27 cellular contexts compared by ENCODE assay signal in the genomic region with DNA sequence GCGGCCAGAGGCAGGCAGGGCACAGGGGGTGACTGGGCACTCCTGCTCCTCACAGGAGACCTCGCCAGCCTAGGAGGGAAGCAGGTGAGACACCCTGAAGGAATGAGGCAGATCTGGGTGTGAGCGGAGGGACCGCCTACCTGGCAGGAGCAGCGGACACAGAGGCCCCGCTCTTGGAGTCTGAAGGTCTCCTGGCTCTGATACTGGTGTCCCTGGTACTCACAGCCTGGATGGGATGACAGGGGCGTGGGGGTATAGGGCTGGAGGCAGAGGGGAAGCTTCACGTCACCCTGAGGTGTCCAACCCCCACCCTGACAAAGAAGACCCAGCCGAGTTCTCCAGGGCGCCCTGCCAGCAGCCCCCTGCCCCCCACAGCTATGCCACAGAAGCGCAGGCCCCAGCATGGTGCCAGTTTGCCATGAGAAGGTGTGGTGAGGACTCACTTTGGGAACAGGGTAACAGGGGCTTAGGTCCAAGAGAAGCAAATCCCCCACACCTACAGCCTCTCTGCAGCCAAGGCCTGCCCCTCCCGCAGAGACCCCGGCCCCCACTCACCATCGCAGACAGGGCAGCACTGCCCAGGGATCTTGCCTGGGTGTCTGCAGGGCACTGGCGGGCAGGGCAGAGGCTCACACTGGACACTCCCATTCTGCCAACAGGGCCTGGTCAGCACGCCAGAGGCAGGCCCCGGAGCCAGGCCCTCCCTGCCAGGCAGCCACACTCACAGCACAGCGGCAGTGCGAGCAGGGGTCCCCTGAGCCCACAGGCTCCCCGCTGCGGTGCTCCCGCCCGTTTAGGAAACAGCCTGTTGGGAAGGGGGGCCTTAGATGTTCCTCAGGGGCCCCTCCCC. TPM values are rescaled to one million over a fixed set of nuclear protein-coding genes. Genes with fewer than 3 reads are reported as not detected.
A peak's percentile ranks its signal among the peaks of the same experiment; 100 is the strongest.
DNase-seq lines count a peak whose midpoint lies in the region; ATAC-seq and TF ChIP-seq lines count a peak whose summit lies in the region.
"Had no signal": no experiment of that assay in that cellular context is flagged by ENCODE, and none has a peak within 500 bp of the region (broad histone marks: within the 10 kb centered on the region; RNA-seq: fewer than 3 reads in every experiment).

No MANE protein-coding gene starts in this region.

- H3K27ac Mint-ChIP-seq in MCF 10A (ENCODE audit: low read depth, unreplicated experiment): peak overlapping the region; percentile 51
- H3K27ac Mint-ChIP-seq in activated CD8-positive, alpha-beta memory T cell treated with anti-CD3 and anti-CD28 coated beads, Interleukin-2, amount 10 ng/mL, durations not matched to agents 7 days and 5 days: no peak overlapping the region
- H3K27ac Mint-ChIP-seq: activated B cell treated with CpG ODN at 0.5 μM for 24 hours; activated CD8-positive, alpha-beta T cell treated with anti-CD3 and anti-CD28 coated beads, Interleukin-2, amount 10 ng/mL, durations not matched to agents 7 days and 5 days; activated naive CD4-positive, alpha-beta T cell treated with anti-CD3 and anti-CD28 coated beads, Interleukin-2, amount 10 ng/mL, durations not matched to agents 7 days and 5 days; B cell; effector memory CD8-positive, alpha-beta T cell; T-helper 2 cell treated with Interferon-gamma antibody and Interleukin-4, amounts not matched to agents 5 μg/mL and 100 μg/mL, for 36 hours had no signal

- CTCF ChIA-PET in MCF 10A (lab: Yijun Ruan, JAX): interaction anchor here (0.7 to 2.1 kb wide), 3 partner anchors 10 to 155 kb away, joined by 3 to 8 read pairs (median 3); no protein-coding TSS in a partner anchor
- CTCF ChIA-PET in activated CD8-positive, alpha-beta memory T cell treated with anti-CD3 and anti-CD28 coated beads, Interleukin-2, amount 10 ng/mL, durations not matched to agents 7 days and 5 days (lab: Charles Lee): interaction anchor here (1.2 kb wide), 1 partner anchor 23 kb away, joined by 3 read pairs; no protein-coding TSS in a partner anchor

- no TSS peak for BruUV-seq in MCF 10A (replicated peaks; lab: Mats Ljungman, UMichigan)

- POLR2A ChIA-PET in MCF 10A (lab: Yijun Ruan, JAX): interaction anchor here (0.6 to 2.1 kb wide), 8 partner anchors 10 to 419 kb away, joined by 3 to 8 read pairs (median 4); partner anchors contain the start of genes ATP6V1F, IRF5 and TNPO3

- no peak for TF ChIP-seq EP300 in stomach (IDR thresholded peaks at IDR 0.05)

- peak overlapping the region; percentile 45 for H3K4me3 Mint-ChIP-seq in MCF 10A (ENCODE audit: unreplicated experiment)
- no peak overlapping the region for H3K4me3 Mint-ChIP-seq in activated CD8-positive, alpha-beta memory T cell treated with anti-CD3 and anti-CD28 coated beads, Interleukin-2, amount 10 ng/mL, durations not matched to agents 7 days and 5 days
- H3K4me3 Mint-ChIP-seq: activated B cell treated with CpG ODN at 0.5 μM for 24 hours; activated CD8-positive, alpha-beta T cell treated with anti-CD3 and anti-CD28 coated beads, Interleukin-2, amount 10 ng/mL, durations not matched to agents 7 days and 5 days; activated naive CD4-positive, alpha-beta T cell treated with anti-CD3 and anti-CD28 coated beads, Interleukin-2, amount 10 ng/mL, durations not matched to agents 7 days and 5 days; B cell; effector memory CD8-positive, alpha-beta T cell; neural crest cell; T-helper 2 cell treated with Interferon-gamma antibody and Interleukin-4, amounts not matched to agents 5 μg/mL and 100 μg/mL, for 36 hours had no signal

- H3K27ac ChIP-seq in breast epithelium (no peak overlapping the region), left lung (no peak overlapping the region), stomach (peak overlapping the region in 1 of 5 donors; percentile 1), body of pancreas (no peak overlapping the region)
- H3K27ac ChIP-seq: heart right ventricle, SJSA1, upper lobe of left lung had no signal

- intact Hi-C loops in MCF 10A (cut with micrococcal nuclease): no loop called here
- intact Hi-C loops in breast epithelium (cut with DNase I; ENCODE audit: low total_unique reads): no loop called here
- intact Hi-C loops in left lung (cut with DNase I): no loop called here
- intact Hi-C loops in stomach (cut with DNase I; ENCODE audit: low total_unique reads): no loop called here
- intact Hi-C loops in body of pancreas (cut with DNase I): no loop called here

- TF ChIP-seq CTCF in MCF 10A (IDR thresholded peaks at IDR 0.05; ENCODE audit: unreplicated experiment) (no peak), breast epithelium (IDR thresholded peaks at IDR 0.05) (no peak), left lung (IDR thresholded peaks at IDR 0.05) (no peak), stomach (IDR thresholded peaks at IDR 0.05) (no peak), body of pancreas (IDR thresholded peaks at IDR 0.05) (no peak)

- ATAC-seq in left lung (peak; percentile 53), GM19467 (IDR thresholded peaks at IDR 0.05; ENCODE audit: unreplicated experiment) (no peak), body of pancreas (no peak)
- no peak for ATAC-seq in activated CD8-positive, alpha-beta memory T cell treated with anti-CD3 and anti-CD28 coated beads, Interleukin-2, amount 10 ng/mL, durations not matched to agents 7 days and 5 days
- ATAC-seq: activated CD8-positive, alpha-beta T cell treated with anti-CD3 and anti-CD28 coated beads, Interleukin-2, amount 10 ng/mL, durations not matched to agents 7 days and 5 days; effector memory CD8-positive, alpha-beta T cell had no signal

- peaks cover 0 to 4% of the 10 kb centered on the region in 2 donors for H3K27me3 ChIP-seq in breast epithelium
- peaks cover 0 to 49% of the 10 kb centered on the region in 2 donors for H3K27me3 ChIP-seq in left lung
- H3K27me3 ChIP-seq in stomach: peaks cover 0 to 38% (median 17%) of the 10 kb centered on the region in 3 donors
- H3K27me3 ChIP-seq in body of pancreas: peaks cover 0 to 12% of the 10 kb centered on the region in 2 donors
- H3K27me3 ChIP-seq: SJSA1 had no signal

- no peaks in the 10 kb centered on the region for H3K9me3 Mint-ChIP-seq in MCF 10A (ENCODE audit: unreplicated experiment)
- H3K9me3 Mint-ChIP-seq in activated CD8-positive, alpha-beta memory T cell treated with anti-CD3 and anti-CD28 coated beads, Interleukin-2, amount 10 ng/mL, durations not matched to agents 7 days and 5 days (ENCODE audit: low read depth): peaks cover 1% of the 10 kb centered on the region
- H3K9me3 Mint-ChIP-seq: effector memory CD8-positive, alpha-beta T cell had no signal

- no peaks in the 10 kb centered on the region for H3K4me1 ChIP-seq in breast epithelium
- peaks cover 0 to 8% of the 10 kb centered on the region in 2 donors for H3K4me1 ChIP-seq in left lung
- peaks cover 9 to 27% (median 13%) of the 10 kb centered on the region in 4 donors for H3K4me1 ChIP-seq in stomach
- H3K4me1 ChIP-seq in body of pancreas: peaks cover 8% of the 10 kb centered on the region
- H3K4me1 ChIP-seq: SJSA1 had no signal

- WGBS in stomach, 5 donors: 70 to 76% (median 75%) methylated on average over 13 to 23 of the region's 23 CpGs
- 57 to 85% methylated on average over 6 to 22 of the region's 23 CpGs for WGBS in body of pancreas, 2 donors

- H3K4me3 ChIP-seq in breast epithelium (no peak overlapping the region), left lung (no peak overlapping the region), stomach (peak overlapping the region in 1 of 4 donors; percentile 3), body of pancreas (no peak overlapping the region)
- H3K4me3 ChIP-seq: heart right ventricle, SJSA1, upper lobe of left lung had no signal

- DNase-seq in MCF 10A (ENCODE audit: unreplicated experiment): peak; percentile 87
- no peak for DNase-seq in breast epithelium (ENCODE audit: low spot score in 2 of 2)
- peak; percentile 4 for DNase-seq in epidermal melanocyte (ENCODE audit: insufficient read length, low spot score)
- peak in 1 of 2 donors; percentile 72 for DNase-seq in left lung
- peak; percentile 49 for DNase-seq in stomach
- DNase-seq in activated CD8-positive, alpha-beta memory T cell treated with anti-CD3 and anti-CD28 coated beads, Interleukin-2, amount 10 ng/mL, durations not matched to agents 7 days and 5 days: no peak
- no peak for DNase-seq in body of pancreas
- DNase-seq: activated B cell treated with CpG ODN at 0.5 μM for 24 hours; activated CD8-positive, alpha-beta T cell treated with anti-CD3 and anti-CD28 coated beads, Interleukin-2, amount 10 ng/mL, durations not matched to agents 7 days and 5 days; activated naive CD4-positive, alpha-beta T cell treated with anti-CD3 and anti-CD28 coated beads, Interleukin-2, amount 10 ng/mL, durations not matched to agents 7 days and 5 days; activated T-cell treated with anti-CD3 and anti-CD28 coated beads, Interleukin-2, amount 50 U/mL, for 48 hours; anterior cingulate cortex; cerebellar nuclear complex; effector memory CD8-positive, alpha-beta T cell; EL; heart right ventricle; Karpas-422; NCI-H1092 treated with DMSO at 0.1 percent for 48 hours; NCI-H526 treated with DMSO at 0.1 percent for 48 hours; retina; stimulated activated naive CD4-positive, alpha-beta T cell had no signal

- H3K27me3 Mint-ChIP-seq in MCF 10A (ENCODE audit: insufficient read depth, unreplicated experiment): no peaks in the 10 kb centered on the region
- peaks cover 22% of the 10 kb centered on the region for H3K27me3 Mint-ChIP-seq in activated CD8-positive, alpha-beta memory T cell treated with anti-CD3 and anti-CD28 coated beads, Interleukin-2, amount 10 ng/mL, durations not matched to agents 7 days and 5 days

- H3K36me3 Mint-ChIP-seq in MCF 10A (ENCODE audit: insufficient read depth, unreplicated experiment): no peaks in the 10 kb centered on the region
- peaks cover under 1% of the 10 kb centered on the region for H3K36me3 Mint-ChIP-seq in activated CD8-positive, alpha-beta memory T cell treated with anti-CD3 and anti-CD28 coated beads, Interleukin-2, amount 10 ng/mL, durations not matched to agents 7 days and 5 days

- H3K36me3 ChIP-seq in breast epithelium (no peaks in the 10 kb centered on the region), left lung (no peaks in the 10 kb centered on the region), stomach (no peaks in the 10 kb centered on the region), body of pancreas (replicated peaks in 1 of 2; ENCODE audit: insufficient read depth in 1 of 2, low read depth in 2 of 2) (no peaks in the 10 kb centered on the region)
- H3K36me3 ChIP-seq: heart right ventricle, SJSA1, upper lobe of left lung had no signal

- H3K4me1 Mint-ChIP-seq in MCF 10A (ENCODE audit: insufficient read depth, unreplicated experiment): peaks cover 27% of the 10 kb centered on the region
- peaks cover 3% of the 10 kb centered on the region for H3K4me1 Mint-ChIP-seq in activated CD8-positive, alpha-beta memory T cell treated with anti-CD3 and anti-CD28 coated beads, Interleukin-2, amount 10 ng/mL, durations not matched to agents 7 days and 5 days
- H3K4me1 Mint-ChIP-seq: neural crest cell had no signal

- no peaks in the 10 kb centered on the region for H3K9me3 ChIP-seq in breast epithelium
- H3K9me3 ChIP-seq in left lung: no peaks in the 10 kb centered on the region
- no peaks in the 10 kb centered on the region for H3K9me3 ChIP-seq in stomach
- H3K9me3 ChIP-seq in body of pancreas: no peaks in the 10 kb centered on the region
- H3K9me3 ChIP-seq: heart right ventricle, SJSA1, upper lobe of left lung had no signal

- TF ChIP-seq POLR2A in breast epithelium (IDR thresholded peaks at IDR 0.05) (no peak), stomach (IDR thresholded peaks at IDR 0.05) (no peak), body of pancreas (IDR thresholded peaks at IDR 0.05) (no peak)

RNA-seq across cellular contexts. Expression of gene KCP, which starts 17.0 kb away (rescaled TPM):
- total RNA-seq in MCF 10A (2022) (0.42 and 0.68 TPM in 2 replicates), breast epithelium (1 to 10 TPM in 1 of 3 donors, under 1 TPM in 2; 0.33 to 2.2 (median 0.88) TPM), left lung (1 to 10 TPM; 1.5 to 1.7 TPM), stomach (1 to 10 TPM in 1 of 5 donors, under 1 TPM in 1, not detected in 3; 0.73 to 2.3 TPM), body of pancreas (under 1 TPM in 1 of 2 donors, not detected in 1; 0.33 TPM)
- 1 to 10 TPM in 1 of 3 donors, not detected in 2; 1.6 TPM for polyA plus RNA-seq in stomach
- total RNA-seq in activated CD8-positive, alpha-beta memory T cell treated with anti-CD3 and anti-CD28 coated beads, Interleukin-2, amount 10 ng/mL, durations not matched to agents 7 days and 5 days: under 1 TPM; 0.20 to 0.52 TPM
- total RNA-seq: SJSA1 had no signal

RNA-seq across cellular contexts. Expression of gene ATP6V1F, which starts 30.8 kb away (rescaled TPM):
- total RNA-seq in MCF 10A (2022) (125 and 152 TPM in 2 replicates), breast epithelium (100 to 1,000 TPM; 117 to 174 (median 127) TPM), left lung (100 to 1,000 TPM; 192 to 200 TPM), stomach (10 to 100 TPM in 4 of 5 donors, 1 to 10 TPM in 1; 2.0 to 86.2 (median 47.5) TPM), body of pancreas (10 to 100 TPM; 36.3 to 45.8 TPM)
- polyA plus RNA-seq in stomach: 100 to 1,000 TPM; 246 to 282 (median 264) TPM
- 100 to 1,000 TPM; 127 to 158 TPM for total RNA-seq in activated CD8-positive, alpha-beta memory T cell treated with anti-CD3 and anti-CD28 coated beads, Interleukin-2, amount 10 ng/mL, durations not matched to agents 7 days and 5 days

RNA-seq across cellular contexts. Expression of gene IRF5, which starts 44.3 kb away (rescaled TPM):
- total RNA-seq in MCF 10A (2022) (7.5 and 10.1 TPM in 2 replicates), breast epithelium (10 to 100 TPM in 2 of 3 donors, 1 to 10 TPM in 1; 4.6 to 19.4 (median 11.1) TPM), left lung (10 to 100 TPM; 18.2 to 35.5 TPM), stomach (10 to 100 TPM in 1 of 5 donors, 1 to 10 TPM in 4; 2.2 to 13.8 (median 5.8) TPM), body of pancreas (10 to 100 TPM in 1 of 2 donors, 1 to 10 TPM in 1; 4.9 to 15.3 TPM)
- 1 to 10 TPM; 3.2 to 7.3 (median 3.4) TPM for polyA plus RNA-seq in stomach
- total RNA-seq in activated CD8-positive, alpha-beta memory T cell treated with anti-CD3 and anti-CD28 coated beads, Interleukin-2, amount 10 ng/mL, durations not matched to agents 7 days and 5 days: 10 to 100 TPM; 16.5 to 17.7 TPM
- total RNA-seq: neural crest cell had no signal

Comparison
In these comparisons a context has a peak if more than half of its experiments do, and no peak if none do; other contexts are left out.
1. DNase-seq: peak in MCF 10A (single experiment), epidermal melanocyte (single experiment) and stomach (single experiment); none in breast epithelium (0 of 2), activated CD8-positive, alpha-beta memory T cell treated with anti-CD3 and anti-CD28 coated beads, Interleukin-2, amount 10 ng/mL, durations not matched to agents 7 days and 5 days (single experiment) and body of pancreas (0 of 4).